In genomic region chrX:31266172-31267076, GRCh38 we compare ENCODE assay signal across 8 cellular contexts.
DNase-seq lines count a peak whose midpoint lies in the region; ATAC-seq and TF ChIP-seq lines count a peak whose summit lies in the region.

No MANE protein-coding gene starts in this region.

- no peaks in the 10 kb centered on the region for H3K4me1 Mint-ChIP-seq in central memory CD8-positive, alpha-beta T cell

- peaks cover 6% of the 10 kb centered on the region for H3K9me3 Mint-ChIP-seq in central memory CD8-positive, alpha-beta T cell

- no peaks in the 10 kb centered on the region for H3K36me3 ChIP-seq in A673 (ENCODE audit: insufficient read depth, low read length, poor library complexity, severe bottlenecking)
- peaks cover 5% of the 10 kb centered on the region for H3K36me3 ChIP-seq in NT2/D1 (ENCODE audit: insufficient read depth, insufficient read length, low read length)
- H3K36me3 ChIP-seq in left lung, result no peaks in the 10 kb centered on the region
- no peaks in the 10 kb centered on the region for H3K36me3 ChIP-seq in subcutaneous abdominal adipose tissue (ENCODE audit: control insufficient read depth in 5 of 5, insufficient read depth in 5 of 5, low read length in 5 of 5)

- DNase-seq in A673 (ENCODE audit: low spot score) (peak; percentile 55), NT2/D1 (ENCODE audit: low read depth, low spot score) (no peak), left lung (peak; percentile 48 to 81), SIG-M5 (lab: John Stamatoyannopoulos, UW) (no peak)
- DNase-seq in central memory CD8-positive, alpha-beta T cell (ENCODE audit: low spot score in 2 of 2), result no peak

- ATAC-seq in GM18502 (IDR thresholded peaks at IDR 0.05; ENCODE audit: poor library complexity, unreplicated experiment), result peak; percentile 91
- ATAC-seq in HG02798 (IDR thresholded peaks at IDR 0.05; ENCODE audit: poor library complexity, unreplicated experiment), result peak; percentile 89
- no peak for ATAC-seq in central memory CD8-positive, alpha-beta T cell (replicated peaks; ENCODE audit: extremely low read depth, poor library complexity, severe bottlenecking)
- ATAC-seq in left lung, result peak; percentile 95

- POLR2A ChIA-PET in A673 (lab: Charles Lee; ENCODE audit: low non-redundant PET), result interaction anchor here (0.6 kb wide), 1 partner anchor 42 kb away, joined by 3 read pairs; no protein-coding TSS in a partner anchor

- no peaks in the 10 kb centered on the region for H3K36me3 Mint-ChIP-seq in central memory CD8-positive, alpha-beta T cell (ENCODE audit: insufficient read depth)

- H3K9ac ChIP-seq in NT2/D1 (ENCODE audit: insufficient read length, low read depth), result peak overlapping the region; percentile 79
- peak overlapping the region in 4 of 5 donors; percentile 46 to 68 (median 60) for H3K9ac ChIP-seq in subcutaneous abdominal adipose tissue (ENCODE audit: low read length in 5 of 5)

- H3K4me3 Mint-ChIP-seq in central memory CD8-positive, alpha-beta T cell, result peak overlapping the region; percentile 23

- peaks cover 5% of the 10 kb centered on the region for H3K27me3 ChIP-seq in A673 (replicated peaks; ENCODE audit: insufficient read depth, low read depth, low read length, poor library complexity)
- no peaks in the 10 kb centered on the region for H3K27me3 ChIP-seq in NT2/D1 (ENCODE audit: insufficient read depth, insufficient read length)
- peaks cover 0 to 11% of the 10 kb centered on the region in 2 donors for H3K27me3 ChIP-seq in left lung
- H3K27me3 ChIP-seq in subcutaneous abdominal adipose tissue (ENCODE audit: control insufficient read depth in 5 of 5, insufficient read depth in 4 of 5, low read length in 5 of 5), result peaks cover 0 to 5% (median 0%) of the 10 kb centered on the region in 5 donors

- CTCF ChIA-PET in A673 (lab: Charles Lee), result interaction anchor here (0.6 to 0.7 kb wide), 2 partner anchors 13 to 22 kb away, joined by 5 read pairs; no protein-coding TSS in a partner anchor

- H3K27me3 Mint-ChIP-seq in central memory CD8-positive, alpha-beta T cell, result no peaks in the 10 kb centered on the region

- H3K4me3 ChIP-seq in A673 (ENCODE audit: low read depth, low read length, poor library complexity, severe bottlenecking) (peak overlapping the region; percentile 55), NT2/D1 (ENCODE audit: insufficient read length, low read depth) (peak overlapping the region; percentile 61), left lung (peak overlapping the region; percentile 31 to 47), subcutaneous abdominal adipose tissue (ENCODE audit: low read depth in 1 of 5, low read length in 5 of 5) (peak overlapping the region; percentile 64 to 84 (median 72))

- H3K27ac ChIP-seq in A673 (ENCODE audit: low read depth, low read length, poor library complexity, severe bottlenecking) (peak overlapping the region; percentile 47), left lung (peak overlapping the region; percentile 7 to 61), subcutaneous abdominal adipose tissue (ENCODE audit: low read depth, low read length) (no peak overlapping the region)

- H3K4me1 ChIP-seq in A673 (ENCODE audit: insufficient read depth, low read length, poor library complexity, severe bottlenecking) (no peaks in the 10 kb centered on the region), NT2/D1 (ENCODE audit: insufficient read depth, insufficient read length) (no peaks in the 10 kb centered on the region), left lung (peaks cover 0 to 5% of the 10 kb centered on the region in 2 donors), subcutaneous abdominal adipose tissue (ENCODE audit: control insufficient read depth in 5 of 5, insufficient read depth in 5 of 5, low read length in 5 of 5) (peaks cover 0 to 18% (median 2%) of the 10 kb centered on the region in 5 donors)

- no peak overlapping the region for H3K27ac Mint-ChIP-seq in central memory CD8-positive, alpha-beta T cell (ENCODE audit: low read depth)

- intact Hi-C loops in A673 (cut with micrococcal nuclease; ENCODE audit: unreplicated experiment) (no loop called here), left lung (cut with DNase I) (no loop called here)

- TF ChIP-seq CTCF in A673 (conservative IDR thresholded peaks at IDR 0.05; ENCODE audit: low read depth, low read length) (no peak), left lung (IDR thresholded peaks at IDR 0.05) (no peak)

- BruUV-seq in A673 (replicated peaks; lab: Mats Ljungman, UMichigan), result no TSS peak

- H3K9me3 ChIP-seq in A673 (ENCODE audit: low read depth, low read length, poor library complexity, severe bottlenecking) (no peaks in the 10 kb centered on the region), NT2/D1 (ENCODE audit: insufficient read depth, low read length) (no peaks in the 10 kb centered on the region), left lung (no peaks in the 10 kb centered on the region), subcutaneous abdominal adipose tissue (ENCODE audit: control insufficient read depth in 5 of 5, low read length in 5 of 5) (no peaks in the 10 kb centered on the region)

Comparison
In these comparisons a context has a peak if more than half of its experiments do, and no peak if none do; other contexts are left out.
1. DNase-seq: peak in A673 (single experiment) and left lung (2 of 2); none in NT2/D1 (single experiment), central memory CD8-positive, alpha-beta T cell (0 of 2) and SIG-M5 (single experiment).
2. Peak in every context shown above with its lines, with median percentiles within 50 percentile points of each other: H3K4me3 ChIP-seq.